ENCODE assay signal across 8 cellular contexts in the genomic region with DNA sequence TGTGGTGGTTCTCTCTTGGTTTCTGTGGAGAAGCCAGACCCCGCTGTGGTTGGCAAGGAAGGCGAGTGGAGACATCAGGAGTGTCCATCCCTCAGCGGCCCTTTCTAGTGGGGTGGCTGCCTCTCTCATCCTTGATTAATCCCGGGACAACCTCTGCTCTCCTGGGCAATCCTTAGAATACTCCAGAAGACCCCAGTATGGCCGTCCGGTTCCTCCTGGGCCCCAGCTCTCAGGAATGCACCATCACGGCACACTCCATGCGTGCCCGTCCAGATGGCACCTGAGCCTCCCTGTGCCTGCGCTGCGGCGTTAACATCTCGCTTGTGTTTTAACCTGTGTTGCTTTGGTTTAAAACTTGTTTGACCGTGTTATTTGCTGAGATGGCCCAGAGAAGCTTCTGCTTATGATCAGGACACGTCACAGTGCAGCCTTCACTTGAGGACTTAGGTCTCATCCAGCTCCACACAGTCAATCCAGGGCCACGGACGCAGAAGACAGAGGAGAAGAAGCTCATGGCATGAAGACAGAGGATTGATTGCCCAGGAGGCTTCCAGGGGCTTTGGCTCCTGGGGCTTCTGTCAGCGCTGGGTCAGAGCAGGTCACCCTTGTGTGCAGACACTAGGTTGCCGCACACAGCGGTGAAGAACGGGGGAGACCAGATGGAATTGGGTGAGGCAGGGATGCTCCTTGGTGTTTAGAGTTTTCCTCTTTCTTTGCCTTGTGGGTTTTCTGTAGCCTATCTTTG. TPM values are rescaled to one million over a fixed set of nuclear protein-coding genes. Genes with fewer than 3 reads are reported as not detected.
DNase-seq lines count a peak whose midpoint lies in the region; ATAC-seq and TF ChIP-seq lines count a peak whose summit lies in the region.
"Not testable (repeated sequence)": the region's sequence is repeated elsewhere in the genome, so short reads cannot be mapped to it uniquely, and the experiment has no call there.

No MANE protein-coding gene starts in this region.

- not testable (repeated sequence) for H3K27me3 ChIP-seq in CD4-positive, CD25-positive, alpha-beta regulatory T cell (ENCODE audit: control insufficient read depth, insufficient read depth, low read length); MM.1S (replicated peaks; ENCODE audit: insufficient read depth, low read length); OCI-LY1 (ENCODE audit: insufficient read depth, low read length)

- H3K9me2 ChIP-seq in MM.1S (replicated peaks; ENCODE audit: insufficient read depth, low read length); OCI-LY1 (ENCODE audit: low read depth, low read length): not testable (repeated sequence)

- H3F3A ChIP-seq in MM.1S (ENCODE audit: insufficient read depth, low read length), result peaks cover 26% of the 10 kb centered on the region
- not testable (repeated sequence) for H3F3A ChIP-seq in OCI-LY1 (ENCODE audit: insufficient read depth, low read length)

- not testable (repeated sequence) for H3K9me3 Mint-ChIP-seq in CD4-positive, CD25-positive, alpha-beta regulatory T cell; WTC11; chondrocyte (ENCODE audit: low read depth); memory B cell; stimulated activated memory B cell treated with anti-CD40 and anti-IgM and Interleukin-4, amounts not matched to agents 10 μg/mL and 1 μg/mL and 100 μg/mL, for 72 hours

- H4K20me1 ChIP-seq in MM.1S (ENCODE audit: insufficient read depth, low read length); OCI-LY1 (ENCODE audit: insufficient read depth, low read length): not testable (repeated sequence)

- not testable (repeated sequence) for H3K9me3 ChIP-seq in CD4-positive, CD25-positive, alpha-beta regulatory T cell (ENCODE audit: control insufficient read depth in 2 of 2, low read length in 2 of 2); MM.1S (replicated peaks; ENCODE audit: insufficient read depth, low read length); OCI-LY1 (ENCODE audit: low read length)

- H3K4me1 ChIP-seq in CD4-positive, CD25-positive, alpha-beta regulatory T cell (ENCODE audit: control insufficient read depth, insufficient read depth, low read length, poor library complexity, severe bottlenecking), result not testable (repeated sequence)
- H3K4me1 ChIP-seq in MM.1S (ENCODE audit: low read length) (peaks cover 24% of the 10 kb centered on the region), OCI-LY1 (ENCODE audit: insufficient read depth, low read length, severe bottlenecking) (peaks cover 22% of the 10 kb centered on the region)

- POLR2A ChIA-PET in WTC11 (lab: Charles Lee), result not testable (repeated sequence)

- CTCF ChIA-PET in WTC11 (lab: Charles Lee), result interaction anchor here (1.9 kb wide), 1 partner anchor 112 kb away, joined by 6 read pairs; no protein-coding TSS in a partner anchor

- H3K4me3 ChIP-seq in CD4-positive, CD25-positive, alpha-beta regulatory T cell (ENCODE audit: low read depth, low read length); MM.1S (ENCODE audit: low read length); OCI-LY1 (ENCODE audit: low read depth, low read length, poor library complexity, severe bottlenecking): not testable (repeated sequence)

- H3K27ac Mint-ChIP-seq in CD4-positive, CD25-positive, alpha-beta regulatory T cell, result peak overlapping the region; percentile 23 to 79 (median 79)
- H3K27ac Mint-ChIP-seq in WTC11 (peak overlapping the region; percentile 91), memory B cell (peak overlapping the region; percentile 75)
- not testable (repeated sequence) for H3K27ac Mint-ChIP-seq in chondrocyte (ENCODE audit: unreplicated experiment)
- H3K27ac Mint-ChIP-seq in stimulated activated memory B cell treated with anti-CD40 and anti-IgM and Interleukin-4, amounts not matched to agents 10 μg/mL and 1 μg/mL and 100 μg/mL, for 72 hours, result peak overlapping the region; percentile 57

- H3K36me3 ChIP-seq in CD4-positive, CD25-positive, alpha-beta regulatory T cell (ENCODE audit: control insufficient read depth, insufficient read depth, low read length); MM.1S (replicated peaks; ENCODE audit: insufficient read depth, low read length); OCI-LY1 (ENCODE audit: insufficient read depth, low read length): not testable (repeated sequence)

- not testable (repeated sequence) for DNase-seq in CD4-positive, CD25-positive, alpha-beta regulatory T cell; MM.1S; WTC11 (ENCODE audit: low spot score); memory B cell (ENCODE audit: low spot score in 2 of 2)
- DNase-seq in chondrocyte (ENCODE audit: low spot score) (peak; percentile 56), posterior vena cava (ENCODE audit: low spot score) (peak; percentile 47)

- H3K9ac ChIP-seq in MM.1S (ENCODE audit: low read length); OCI-LY1 (ENCODE audit: low read length): not testable (repeated sequence)

- ATAC-seq in CD4-positive, CD25-positive, alpha-beta regulatory T cell (ENCODE audit: low read depth in 2 of 2); WTC11; memory B cell (ENCODE audit: low read depth); stimulated activated memory B cell treated with anti-CD40 and anti-IgM and Interleukin-4, amounts not matched to agents 10 μg/mL and 1 μg/mL and 100 μg/mL, for 72 hours: not testable (repeated sequence)

- intact Hi-C loops in posterior vena cava (cut with DNase I), result not testable (repeated sequence)

- not testable (repeated sequence) for TF ChIP-seq CTCF in MM.1S (IDR thresholded peaks at IDR 0.05; ENCODE audit: low read length); OCI-LY1 (IDR thresholded peaks at IDR 0.05; ENCODE audit: low read length); WTC11 (IDR thresholded peaks at IDR 0.05); chondrocyte (IDR thresholded peaks at IDR 0.05)

- H3K36me3 Mint-ChIP-seq in CD4-positive, CD25-positive, alpha-beta regulatory T cell; WTC11; chondrocyte (ENCODE audit: low read depth); memory B cell: not testable (repeated sequence)
- peaks cover 15% of the 10 kb centered on the region for H3K36me3 Mint-ChIP-seq in stimulated activated memory B cell treated with anti-CD40 and anti-IgM and Interleukin-4, amounts not matched to agents 10 μg/mL and 1 μg/mL and 100 μg/mL, for 72 hours

- H2AFZ ChIP-seq in MM.1S (ENCODE audit: low read length); OCI-LY1 (ENCODE audit: low read length): not testable (repeated sequence)

- peaks cover 24% of the 10 kb centered on the region for H3K79me2 ChIP-seq in MM.1S (ENCODE audit: low read length)
- not testable (repeated sequence) for H3K79me2 ChIP-seq in OCI-LY1 (ENCODE audit: insufficient read depth, low read length)

- H3K4me2 ChIP-seq in MM.1S (ENCODE audit: low read depth, low read length), result peak overlapping the region; percentile 9; the same call in 1 of the 2 replicates
- H3K4me2 ChIP-seq in OCI-LY1 (ENCODE audit: low read length), result not testable (repeated sequence)

- peaks cover 14 to 47% (median 23%) of the 10 kb centered on the region in 4 donors for H3K4me1 Mint-ChIP-seq in CD4-positive, CD25-positive, alpha-beta regulatory T cell
- H3K4me1 Mint-ChIP-seq in WTC11 (peaks cover 65% of the 10 kb centered on the region), chondrocyte (ENCODE audit: low read depth) (peaks cover 14% of the 10 kb centered on the region), memory B cell (peaks cover 20% of the 10 kb centered on the region)
- peaks cover 35% of the 10 kb centered on the region for H3K4me1 Mint-ChIP-seq in stimulated activated memory B cell treated with anti-CD40 and anti-IgM and Interleukin-4, amounts not matched to agents 10 μg/mL and 1 μg/mL and 100 μg/mL, for 72 hours

- H3K27me3 Mint-ChIP-seq in CD4-positive, CD25-positive, alpha-beta regulatory T cell; WTC11 (ENCODE audit: low read depth); chondrocyte (ENCODE audit: low read depth); memory B cell; stimulated activated memory B cell treated with anti-CD40 and anti-IgM and Interleukin-4, amounts not matched to agents 10 μg/mL and 1 μg/mL and 100 μg/mL, for 72 hours: not testable (repeated sequence)

- H3K27ac ChIP-seq in CD4-positive, CD25-positive, alpha-beta regulatory T cell (ENCODE audit: insufficient read depth, low read length, poor library complexity, severe bottlenecking), result not testable (repeated sequence)
- H3K27ac ChIP-seq in MM.1S (ENCODE audit: low read length) (peak overlapping the region; percentile 61; the same call in 1 of the 2 replicates), OCI-LY1 (ENCODE audit: low read depth, low read length, poor library complexity, severe bottlenecking) (peak overlapping the region; percentile 45)

- not testable (repeated sequence) for H3K4me3 Mint-ChIP-seq in CD4-positive, CD25-positive, alpha-beta regulatory T cell; chondrocyte (ENCODE audit: unreplicated experiment); memory B cell; stimulated activated memory B cell treated with anti-CD40 and anti-IgM and Interleukin-4, amounts not matched to agents 10 μg/mL and 1 μg/mL and 100 μg/mL, for 72 hours
- H3K4me3 Mint-ChIP-seq in WTC11, result 0 out of 2 replicates have a peak overlapping the region, but pooled peaks have one; percentile 4

RNA-seq across cellular contexts. Expression of a gene that starts 20.7 kb away (rescaled TPM):
- 4.5 TPM for total RNA-seq in CD4-positive, CD25-positive, alpha-beta regulatory T cell
- polyA plus RNA-seq in CD4-positive, CD25-positive, alpha-beta regulatory T cell, result under 1 TPM; 0.20 to 0.82 (median 0.62) TPM
- 4.5 to 9.7 TPM (median 7.0 TPM) in 3 replicates for total RNA-seq in WTC11 (2021)
- 9.3 to 17.3 TPM (median 13.4 TPM) in 3 replicates for total RNA-seq in chondrocyte
- total RNA-seq in posterior vena cava, result 1 to 10 TPM in 1 of 2 donors, under 1 TPM in 1; 0.69 to 2.9 TPM

RNA-seq across cellular contexts. Expression of a gene that starts 29.4 kb away (rescaled TPM):
- 55.3 TPM for total RNA-seq in CD4-positive, CD25-positive, alpha-beta regulatory T cell
- 100 to 1,000 TPM; 218 to 245 (median 231) TPM for polyA plus RNA-seq in CD4-positive, CD25-positive, alpha-beta regulatory T cell
- total RNA-seq in WTC11 (2021) (80.4 to 86.8 TPM (median 83.6 TPM) in 3 replicates), chondrocyte (71.9 to 89.8 TPM (median 74.0 TPM) in 3 replicates), posterior vena cava (10 to 100 TPM; 49.6 to 53.0 TPM)
